25 cellular contexts compared by ENCODE assay signal in the genomic region with DNA sequence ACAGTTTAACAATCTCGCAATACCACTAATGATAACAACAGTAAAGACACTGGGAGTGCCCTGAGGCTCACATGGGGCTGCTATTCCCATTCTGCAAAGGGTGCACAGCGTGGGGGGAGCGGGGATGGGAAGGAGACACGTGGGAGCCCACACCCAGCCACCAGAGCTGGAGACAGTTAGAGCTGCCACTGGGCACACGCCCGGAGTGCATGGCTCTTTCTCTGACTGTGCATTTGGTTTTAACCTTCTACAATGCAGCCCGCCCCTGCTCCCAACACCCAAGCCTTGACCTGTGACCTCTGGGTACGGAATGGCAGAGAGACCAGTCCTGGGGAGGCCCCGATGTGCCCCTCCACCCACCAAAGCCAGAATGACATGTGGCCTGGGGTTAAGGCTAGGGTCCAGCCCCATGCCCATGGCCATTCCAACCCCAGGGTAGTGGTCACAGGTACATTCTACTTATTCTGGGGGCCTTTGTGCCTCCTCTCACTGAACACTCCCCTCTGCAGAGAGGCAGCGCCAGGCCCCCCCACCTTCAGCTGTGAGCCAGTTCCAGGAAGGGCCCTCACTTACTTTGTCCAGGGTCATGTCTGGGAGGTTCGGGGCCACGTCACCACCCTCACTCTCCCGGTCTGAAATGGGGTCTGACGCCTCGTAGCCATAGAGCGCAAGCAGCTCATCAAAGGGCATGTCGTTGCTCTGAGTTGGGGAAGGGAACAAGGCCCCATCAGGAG. TPM values are rescaled to one million over a fixed set of nuclear protein-coding genes. Genes with fewer than 3 reads are reported as not detected.
"Had no signal": no experiment of that assay in that cellular context is flagged by ENCODE, and none has a peak within 500 bp of the region (broad histone marks: within the 10 kb centered on the region; RNA-seq: fewer than 3 reads in every experiment).

No MANE protein-coding gene starts in this region.

- H3K4me3 ChIP-seq: coronary artery, gastrocnemius medialis, left lung, neural progenitor cell, ovary, right lobe of liver, smooth muscle cell, suprapubic skin, transverse colon, vagina had no signal

- H3K27ac Mint-ChIP-seq: effector memory CD8-positive, alpha-beta T cell; naive thymus-derived CD4-positive, alpha-beta T cell; nephron; neural progenitor cell; stimulated activated naive CD8-positive, alpha-beta T cell treated with anti-CD3 and anti-CD28 coated beads, Interleukin-15, amount 100 ng/mL, for 72 hours had no signal

- H3K4me3 Mint-ChIP-seq: effector memory CD8-positive, alpha-beta T cell; naive thymus-derived CD4-positive, alpha-beta T cell; nephron; neural progenitor cell; stimulated activated naive CD8-positive, alpha-beta T cell treated with anti-CD3 and anti-CD28 coated beads, Interleukin-15, amount 100 ng/mL, for 72 hours had no signal

- H3K4me1 Mint-ChIP-seq: naive thymus-derived CD4-positive, alpha-beta T cell; nephron; neural progenitor cell; stimulated activated naive CD8-positive, alpha-beta T cell treated with anti-CD3 and anti-CD28 coated beads, Interleukin-15, amount 100 ng/mL, for 72 hours had no signal

- H3K4me1 ChIP-seq: gastrocnemius medialis, left lung, neural progenitor cell, right lobe of liver, suprapubic skin, transverse colon, vagina had no signal

- H3K27me3 Mint-ChIP-seq: effector memory CD8-positive, alpha-beta T cell; naive thymus-derived CD4-positive, alpha-beta T cell; stimulated activated naive CD8-positive, alpha-beta T cell treated with anti-CD3 and anti-CD28 coated beads, Interleukin-15, amount 100 ng/mL, for 72 hours had no signal

- ATAC-seq: effector memory CD8-positive, alpha-beta T cell; gastrocnemius medialis; left cardiac atrium; left lung; naive thymus-derived CD4-positive, alpha-beta T cell; stimulated activated naive CD8-positive, alpha-beta T cell treated with anti-CD3 and anti-CD28 coated beads, Interleukin-15, amount 100 ng/mL, for 72 hours had no signal

- H3K27ac ChIP-seq: coronary artery, gastrocnemius medialis, left lung, neural progenitor cell, ovary, right lobe of liver, suprapubic skin, transverse colon, vagina had no signal

- H3K9me3 ChIP-seq: gastrocnemius medialis, ovary, right lobe of liver, vagina had no signal

- DNase-seq: dermis blood vessel endothelial cell; effector memory CD8-positive, alpha-beta T cell; foreskin fibroblast; gastrocnemius medialis; left cardiac atrium; left lung; mesenchymal stem cell; midbrain; naive thymus-derived CD4-positive, alpha-beta T cell; nucleus accumbens; ovary; posterior cingulate gyrus; stimulated activated CD4-positive, alpha-beta T cell treated with anti-CD3 and anti-CD28 coated beads, Interleukin-12 subunit alpha, Interleukin-12 subunit beta, amount 100 ng/mL, for 4 hours; stimulated activated CD4-positive, alpha-beta T cell treated with anti-CD3 and anti-CD28 coated beads, Interleukin-1b, Interleukin-23, amount 100 ng/mL, for 48 hours; stimulated activated CD4-positive, alpha-beta T cell treated with anti-CD3 and anti-CD28 coated beads, Interleukin-4, amount 100 ng/mL, for 1 hour; stimulated activated CD8-positive, alpha-beta memory T cell treated with anti-CD3 and anti-CD28 coated beads, Interleukin-4, amount 100 ng/mL, for 48 hours; stimulated activated naive CD8-positive, alpha-beta T cell treated with anti-CD3 and anti-CD28 coated beads, Interleukin-15, amount 100 ng/mL, for 72 hours; transverse colon had no signal

- H3K27me3 ChIP-seq: gastrocnemius medialis, left lung, neural progenitor cell, ovary, right lobe of liver, suprapubic skin, transverse colon, vagina had no signal

RNA-seq across cellular contexts. Expression of a gene that starts 36.3 kb away (rescaled TPM):
- polyA plus RNA-seq: naive thymus-derived CD4-positive, alpha-beta T cell had no signal
